Comparison of ENCODE assay signal across 11 cellular contexts in genomic region chrX:72101597-72102037, GRCh38. TPM values are rescaled to one million over a fixed set of nuclear protein-coding genes. Genes with fewer than 3 reads are reported as not detected.
DNase-seq lines count a peak whose midpoint lies in the region; ATAC-seq and TF ChIP-seq lines count a peak whose summit lies in the region.
"Had no signal": no experiment of that assay in that cellular context is flagged by ENCODE, and none has a peak within 500 bp of the region (broad histone marks: within the 10 kb centered on the region; RNA-seq: fewer than 3 reads in every experiment).

No MANE protein-coding gene starts in this region.

- peak overlapping the region; percentile 91 to 97 (median 96) for H3K4me3 Mint-ChIP-seq in CD4-positive, alpha-beta memory T cell
- peak overlapping the region; percentile 79 for H3K4me3 Mint-ChIP-seq in dendritic cell treated with granulocyte-macrophage colony-stimulating factor and Interleukin-4, amounts not matched to agents 40 ng/mL and 50 ng/mL, for 4 days
- H3K4me3 Mint-ChIP-seq in naive thymus-derived CD8-positive, alpha-beta T cell, result peak overlapping the region in 9 of 10 donors; percentile 16 to 82 (median 62)

- H3K36me3 Mint-ChIP-seq in CD4-positive, alpha-beta memory T cell, result peaks cover 0 to 17% of the 10 kb centered on the region in 2 donors
- no peaks in the 10 kb centered on the region for H3K36me3 Mint-ChIP-seq in dendritic cell treated with granulocyte-macrophage colony-stimulating factor and Interleukin-4, amounts not matched to agents 40 ng/mL and 50 ng/mL, for 4 days (ENCODE audit: low read depth)
- H3K36me3 Mint-ChIP-seq in naive thymus-derived CD8-positive, alpha-beta T cell, result no peaks in the 10 kb centered on the region

- no peaks in the 10 kb centered on the region for H3K9me3 ChIP-seq in CD4-positive, alpha-beta memory T cell (ENCODE audit: control insufficient read depth in 1 of 2, low read length in 2 of 2)
- no peaks in the 10 kb centered on the region for H3K9me3 ChIP-seq in HAP-1
- H3K9me3 ChIP-seq: right lobe of liver had no signal

- H3K4me1 Mint-ChIP-seq in CD4-positive, alpha-beta memory T cell, result peaks cover 40 to 83% (median 62%) of the 10 kb centered on the region in 4 donors
- peaks cover 50% of the 10 kb centered on the region for H3K4me1 Mint-ChIP-seq in dendritic cell treated with granulocyte-macrophage colony-stimulating factor and Interleukin-4, amounts not matched to agents 40 ng/mL and 50 ng/mL, for 4 days (ENCODE audit: low read depth)
- peaks cover 11 to 76% (median 42%) of the 10 kb centered on the region in 4 donors for H3K4me1 Mint-ChIP-seq in naive thymus-derived CD8-positive, alpha-beta T cell

- no peaks in the 10 kb centered on the region for H3K9me3 Mint-ChIP-seq in CD4-positive, alpha-beta memory T cell
- no peaks in the 10 kb centered on the region for H3K9me3 Mint-ChIP-seq in dendritic cell treated with granulocyte-macrophage colony-stimulating factor and Interleukin-4, amounts not matched to agents 40 ng/mL and 50 ng/mL, for 4 days
- H3K9me3 Mint-ChIP-seq in naive thymus-derived CD8-positive, alpha-beta T cell, result no peaks in the 10 kb centered on the region

- no peaks in the 10 kb centered on the region for H3K36me3 ChIP-seq in CD4-positive, alpha-beta memory T cell (ENCODE audit: insufficient read depth, low read length)
- H3K36me3 ChIP-seq in HAP-1 (replicated peaks), result no peaks in the 10 kb centered on the region
- H3K36me3 ChIP-seq: right lobe of liver had no signal

- CTCF ChIA-PET in CD4-positive, alpha-beta memory T cell (lab: Charles Lee; ENCODE audit: partially characterized antibody), result interaction anchor here (0.8 to 4.0 kb wide), 4 partner anchors 20 to 104 kb away, joined by 3 to 38 read pairs (median 9); no protein-coding TSS in a partner anchor

- POLR2A ChIA-PET in CD4-positive, alpha-beta memory T cell (lab: Charles Lee; ENCODE audit: partially characterized antibody), result interaction anchor here (0.7 to 11.0 kb wide), 11 partner anchors 13 to 1969 kb away, joined by 3 to 116 read pairs (median 6); partner anchors contain the start of genes IGBP1, PIN4 and RTL5
- POLR2A ChIA-PET in naive thymus-derived CD8-positive, alpha-beta T cell (lab: Charles Lee), result interaction anchor here (0.7 kb wide), 1 partner anchor 20 kb away, joined by 4 read pairs; no protein-coding TSS in a partner anchor

- H3K4me1 ChIP-seq in CD4-positive, alpha-beta memory T cell (ENCODE audit: insufficient read depth, low read length), result peaks cover 76% of the 10 kb centered on the region
- H3K4me1 ChIP-seq in HAP-1, result peaks cover 9% of the 10 kb centered on the region

- DNase-seq in CD4-positive, alpha-beta memory T cell, result peak in 1 of 5 donors; percentile 19
- DNase-seq in HL-60 (ENCODE audit: low read depth in 1 of 2, low spot score in 1 of 2), result peak in 1 of 2 experiments; percentile 31
- DNase-seq in naive thymus-derived CD8-positive, alpha-beta T cell, result no peak
- no peak for DNase-seq in NCI-H510A (lab: John Stamatoyannopoulos, UW)
- no peak for DNase-seq in HAP-1 (ENCODE audit: low spot score in 2 of 2)
- DNase-seq in dedifferentiated amniotic fluid mesenchymal stem cell (ENCODE audit: extremely low spot score), result no peak
- DNase-seq in HuH-7 (ENCODE audit: low spot score), result no peak
- DNase-seq: right lobe of liver had no signal

- peak overlapping the region; percentile 40 to 42 for H3K4me3 ChIP-seq in CD4-positive, alpha-beta memory T cell (ENCODE audit: low read length in 2 of 2)
- H3K4me3 ChIP-seq in HL-60 (replicated peaks; ENCODE audit: insufficient read depth, low read length) (peak overlapping the region; percentile 35), HAP-1 (no peak overlapping the region)
- H3K4me3 ChIP-seq: coronary artery, right lobe of liver had no signal

- in situ Hi-C loops in HAP-1 (cut with MboI; ENCODE audit: low sequenced_read_pairs), result no loop called here

- ATAC-seq in naive thymus-derived CD8-positive, alpha-beta T cell, result no peak

- intact Hi-C loops in CD4-positive, alpha-beta memory T cell (cut with micrococcal nuclease), result loop anchor here (2.0 kb wide), 3 partner anchors 19 to 83 kb away; no protein-coding TSS in a partner anchor
- intact Hi-C loops in dendritic cell treated with granulocyte-macrophage colony-stimulating factor and Interleukin-4, amounts not matched to agents 40 ng/mL and 50 ng/mL, for 4 days (cut with micrococcal nuclease), result no loop called here

- TF ChIP-seq CTCF in HL-60 (IDR thresholded peaks at IDR 0.05; ENCODE audit: insufficient read depth, low read length), result no peak

- peak overlapping the region; percentile 92 to 99 (median 98) for H3K27ac Mint-ChIP-seq in CD4-positive, alpha-beta memory T cell
- H3K27ac Mint-ChIP-seq in dendritic cell treated with granulocyte-macrophage colony-stimulating factor and Interleukin-4, amounts not matched to agents 40 ng/mL and 50 ng/mL, for 4 days, result peak overlapping the region; percentile 93
- H3K27ac Mint-ChIP-seq in naive thymus-derived CD8-positive, alpha-beta T cell, result peak overlapping the region in 4 of 10 donors; percentile 24 to 90 (median 80)

- H3K27me3 Mint-ChIP-seq in CD4-positive, alpha-beta memory T cell, result no peaks in the 10 kb centered on the region
- no peaks in the 10 kb centered on the region for H3K27me3 Mint-ChIP-seq in dendritic cell treated with granulocyte-macrophage colony-stimulating factor and Interleukin-4, amounts not matched to agents 40 ng/mL and 50 ng/mL, for 4 days
- H3K27me3 Mint-ChIP-seq in naive thymus-derived CD8-positive, alpha-beta T cell, result peaks cover 6 to 48% (median 14%) of the 10 kb centered on the region in 5 donors

- H3K27me3 ChIP-seq in CD4-positive, alpha-beta memory T cell (ENCODE audit: insufficient read depth, low read length), result no peaks in the 10 kb centered on the region
- H3K27me3 ChIP-seq in HL-60 (ENCODE audit: insufficient read depth, poor library complexity, severe bottlenecking) (no peaks in the 10 kb centered on the region), HAP-1 (ENCODE audit: low read depth) (no peaks in the 10 kb centered on the region)
- H3K27me3 ChIP-seq: right lobe of liver had no signal

- H3K27ac ChIP-seq in CD4-positive, alpha-beta memory T cell (ENCODE audit: low read depth, low read length), result peak overlapping the region; percentile 71
- peak overlapping the region; percentile 92 for H3K27ac ChIP-seq in HL-60 (replicated peaks)
- H3K27ac ChIP-seq: coronary artery, KMS-11 had no signal

RNA-seq across cellular contexts. Expression of gene RTL5, which starts 30.1 kb away (rescaled TPM):
- 1 to 10 TPM; 7.8 to 8.4 TPM for total RNA-seq in CD4-positive, alpha-beta memory T cell
- under 1 TPM in 1 of 2 donors, not detected in 1; 0.20 TPM for polyA plus RNA-seq in CD4-positive, alpha-beta memory T cell
- under 1 TPM; 0.30 to 0.36 TPM for total RNA-seq in naive thymus-derived CD8-positive, alpha-beta T cell
- not detected for polyA plus RNA-seq in naive thymus-derived CD8-positive, alpha-beta T cell

Comparison
In these comparisons a context has a peak if more than half of its experiments do, and no peak if none do; other contexts are left out.
1. RNA of gene RTL5, which starts 30.1 kb away (total RNA-seq): 7.8 to 8.4 TPM in CD4-positive, alpha-beta memory T cell; 0.30 to 0.36 TPM in naive thymus-derived CD8-positive, alpha-beta T cell; every median in the first group is over 4 times any median in the second.
2. Peak in every context shown above with its lines, with median percentiles within 50 percentile points of each other: H3K4me3 Mint-ChIP-seq.